ENCODE assay signal across 19 cellular contexts in the genomic region with DNA sequence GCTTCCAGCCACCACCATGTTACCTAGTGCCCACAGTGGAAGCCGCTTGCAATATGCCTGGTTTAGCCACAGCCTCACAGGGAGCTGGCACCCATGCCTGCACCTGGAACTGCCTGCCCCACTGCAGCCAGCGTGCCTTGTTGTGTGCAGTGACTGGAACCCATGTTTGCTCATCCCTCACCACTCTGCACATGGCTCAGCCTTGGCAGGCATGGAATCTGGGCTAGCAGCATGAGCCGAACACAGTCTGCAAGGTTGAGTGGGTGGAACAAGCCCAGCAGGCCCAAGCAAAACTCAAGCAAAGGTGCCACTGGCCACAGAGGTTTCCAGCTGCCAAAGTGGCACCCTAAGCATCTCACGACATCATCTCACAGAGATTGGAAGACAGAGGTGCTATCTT.
A peak's percentile ranks its signal among the peaks of the same experiment; 100 is the strongest.
DNase-seq lines count a peak whose midpoint lies in the region; ATAC-seq and TF ChIP-seq lines count a peak whose summit lies in the region.
"Had no signal": no experiment of that assay in that cellular context is flagged by ENCODE, and none has a peak within 500 bp of the region (broad histone marks: within the 10 kb centered on the region; RNA-seq: fewer than 3 reads in every experiment).

No MANE protein-coding gene starts in this region.

- H3K36me3 ChIP-seq in lower lobe of right lung (no peaks in the 10 kb centered on the region), tibial nerve (no peaks in the 10 kb centered on the region), uterus (peaks cover 0 to 3% of the 10 kb centered on the region in 2 donors)

- TF ChIP-seq EP300 in tibial nerve (IDR thresholded peaks at IDR 0.05): no peak

- DNase-seq in Right ventricle myocardium superior (peak; percentile 24), left ventricle myocardium superior (no peak), lower lobe of right lung (no peak), tibial nerve (ENCODE audit: low spot score in 2 of 2) (no peak), uterus (no peak), DMS79 treated with DMSO at 0.1 percent for 48 hours (lab: John Stamatoyannopoulos, UW) (no peak)
- DNase-seq: C1 segment of cervical spinal cord; Caco-2; CD4-positive, CD25-positive, alpha-beta regulatory T cell; CD8-positive, alpha-beta memory T cell; GDM1; GOT3; H7; HFFc6 had no signal

- intact Hi-C loops in Right ventricle myocardium superior (cut with DNase I): no loop called here
- intact Hi-C loops in left ventricle myocardium superior (cut with micrococcal nuclease): no loop called here
- intact Hi-C loops in lower lobe of right lung (cut with DNase I): no loop called here
- intact Hi-C loops in uterus (cut with DNase I; ENCODE audit: low total_unique reads): no loop called here

- H3K27ac ChIP-seq in lower lobe of right lung: no peak overlapping the region
- H3K27ac ChIP-seq in tibial nerve: no peak overlapping the region
- H3K27ac ChIP-seq in uterus: no peak overlapping the region
- H3K27ac ChIP-seq: 22Rv1, A549, HL-60 had no signal

- 89 to 93% methylated on average over 3 to 4 of the region's 4 CpGs for WGBS in tibial nerve, 2 donors

- H3K9me3 ChIP-seq in lower lobe of right lung (no peaks in the 10 kb centered on the region), tibial nerve (no peaks in the 10 kb centered on the region), uterus (no peaks in the 10 kb centered on the region)
- H3K9me3 ChIP-seq: A549 had no signal

- H3K4me3 ChIP-seq in lower lobe of right lung: no peak overlapping the region
- no peak overlapping the region for H3K4me3 ChIP-seq in tibial nerve
- H3K4me3 ChIP-seq in uterus: no peak overlapping the region
- H3K4me3 ChIP-seq: A549 had no signal

- TF ChIP-seq CTCF in lower lobe of right lung (IDR thresholded peaks at IDR 0.05): no peak
- TF ChIP-seq CTCF in tibial nerve (IDR thresholded peaks at IDR 0.05): no peak
- no peak for TF ChIP-seq CTCF in uterus (IDR thresholded peaks at IDR 0.05)

- H3K4me1 ChIP-seq in lower lobe of right lung (no peaks in the 10 kb centered on the region), tibial nerve (no peaks in the 10 kb centered on the region), uterus (no peaks in the 10 kb centered on the region)
- H3K4me1 ChIP-seq: A549 had no signal

- no peak for TF ChIP-seq POLR2A in tibial nerve (IDR thresholded peaks at IDR 0.05)
- TF ChIP-seq POLR2A in uterus (IDR thresholded peaks at IDR 0.05): no peak

- no peaks in the 10 kb centered on the region for H3K27me3 ChIP-seq in lower lobe of right lung (ENCODE audit: low read depth)
- no peaks in the 10 kb centered on the region for H3K27me3 ChIP-seq in tibial nerve
- no peaks in the 10 kb centered on the region for H3K27me3 ChIP-seq in uterus

- ATAC-seq in Right ventricle myocardium superior (ENCODE audit: poor library complexity) (no peak), left ventricle myocardium superior (no peak), esophagus mucosa (peak; percentile 51), lower lobe of right lung (peak; percentile 9 to 12)
- ATAC-seq: A549, HCT116 had no signal

Comparison
In these comparisons a context has a peak if more than half of its experiments do, and no peak if none do; other contexts are left out.
1. ATAC-seq: peak in esophagus mucosa (single experiment) and lower lobe of right lung (2 of 2); none in Right ventricle myocardium superior (single experiment) and left ventricle myocardium superior (single experiment).